ENCODE assay signal across 8 cellular contexts in genomic region chr6:41713161-41713649, GRCh38. TPM values are rescaled to one million over a fixed set of nuclear protein-coding genes. Genes with fewer than 3 reads are reported as not detected.
DNase-seq lines count a peak whose midpoint lies in the region; ATAC-seq lines count a peak whose summit lies in the region.

No MANE protein-coding gene starts in this region.

- H3K36me3 Mint-ChIP-seq in activated T-cell treated with anti-CD3 and anti-CD28 coated beads, Interleukin-2, amount 50 U/mL, for 24 hours (ENCODE audit: low read depth) = no peaks in the 10 kb centered on the region
- peaks cover 3% of the 10 kb centered on the region for H3K36me3 Mint-ChIP-seq in activated T-cell treated with anti-CD3 and anti-CD28 coated beads, Interleukin-2, amount 50 U/mL, for 4 hours (ENCODE audit: insufficient read depth)
- H3K36me3 Mint-ChIP-seq in activated T-helper 2 cell treated with anti-CD3 and anti-CD28 coated beads, Interferon-gamma antibody, Interleukin-2, Interleukin-4, amounts not matched to agents 10 μg/mL and 5 μg/mL and 100 μg/mL, durations not matched to agents 14 hours and 24 hours and 36 hours (ENCODE audit: low read depth) = no peaks in the 10 kb centered on the region

- no peaks in the 10 kb centered on the region for H3K27me3 Mint-ChIP-seq in activated T-cell treated with anti-CD3 and anti-CD28 coated beads, Interleukin-2, amount 50 U/mL, for 24 hours
- H3K27me3 Mint-ChIP-seq in activated T-cell treated with anti-CD3 and anti-CD28 coated beads, Interleukin-2, amount 50 U/mL, for 4 hours (ENCODE audit: low read depth) = no peaks in the 10 kb centered on the region
- no peaks in the 10 kb centered on the region for H3K27me3 Mint-ChIP-seq in activated T-helper 2 cell treated with anti-CD3 and anti-CD28 coated beads, Interferon-gamma antibody, Interleukin-2, Interleukin-4, amounts not matched to agents 10 μg/mL and 5 μg/mL and 100 μg/mL, durations not matched to agents 14 hours and 24 hours and 36 hours (ENCODE audit: low read depth)

- H3K9me3 Mint-ChIP-seq in activated T-cell treated with anti-CD3 and anti-CD28 coated beads, Interleukin-2, amount 50 U/mL, for 24 hours = no peaks in the 10 kb centered on the region
- no peaks in the 10 kb centered on the region for H3K9me3 Mint-ChIP-seq in activated T-cell treated with anti-CD3 and anti-CD28 coated beads, Interleukin-2, amount 50 U/mL, for 4 hours
- H3K9me3 Mint-ChIP-seq in activated T-helper 2 cell treated with anti-CD3 and anti-CD28 coated beads, Interferon-gamma antibody, Interleukin-2, Interleukin-4, amounts not matched to agents 10 μg/mL and 5 μg/mL and 100 μg/mL, durations not matched to agents 14 hours and 24 hours and 36 hours = no peaks in the 10 kb centered on the region

- H3K4me3 Mint-ChIP-seq in activated T-cell treated with anti-CD3 and anti-CD28 coated beads, Interleukin-2, amount 50 U/mL, for 24 hours = no peak overlapping the region
- H3K4me3 Mint-ChIP-seq in activated T-cell treated with anti-CD3 and anti-CD28 coated beads, Interleukin-2, amount 50 U/mL, for 4 hours = no peak overlapping the region
- H3K4me3 Mint-ChIP-seq in activated T-helper 2 cell treated with anti-CD3 and anti-CD28 coated beads, Interferon-gamma antibody, Interleukin-2, Interleukin-4, amounts not matched to agents 10 μg/mL and 5 μg/mL and 100 μg/mL, durations not matched to agents 14 hours and 24 hours and 36 hours (ENCODE audit: low read depth) = no peak overlapping the region

- H3K27ac ChIP-seq in substantia nigra (ENCODE audit: low read depth, low read length, poor library complexity, severe bottlenecking) = peak overlapping the region; percentile 100

- H3K27ac Mint-ChIP-seq in activated T-cell treated with anti-CD3 and anti-CD28 coated beads, Interleukin-2, amount 50 U/mL, for 24 hours = peak overlapping the region; percentile 47
- H3K27ac Mint-ChIP-seq in activated T-helper 2 cell treated with anti-CD3 and anti-CD28 coated beads, Interferon-gamma antibody, Interleukin-2, Interleukin-4, amounts not matched to agents 10 μg/mL and 5 μg/mL and 100 μg/mL, durations not matched to agents 14 hours and 24 hours and 36 hours = no peak overlapping the region

- no peak for ATAC-seq in activated T-cell treated with anti-CD3 and anti-CD28 coated beads, Interleukin-2, amount 50 U/mL, for 4 hours
- peak; percentile 70 for ATAC-seq in left ventricle myocardium superior
- ATAC-seq in HG03342 (IDR thresholded peaks at IDR 0.05; ENCODE audit: unreplicated experiment) = no peak

- intact Hi-C loops in left ventricle myocardium superior (cut with micrococcal nuclease) = no loop called here
- intact Hi-C loops in activated T-helper 2 cell treated with anti-CD3 and anti-CD28 coated beads, Interferon-gamma antibody, Interleukin-2, Interleukin-4, amounts not matched to agents 10 μg/mL and 5 μg/mL and 100 μg/mL, durations not matched to agents 14 hours and 24 hours and 36 hours (cut with micrococcal nuclease) = no loop called here

- H3K4me1 Mint-ChIP-seq in activated T-cell treated with anti-CD3 and anti-CD28 coated beads, Interleukin-2, amount 50 U/mL, for 24 hours (ENCODE audit: low read depth) = peaks cover 35% of the 10 kb centered on the region
- H3K4me1 Mint-ChIP-seq in activated T-cell treated with anti-CD3 and anti-CD28 coated beads, Interleukin-2, amount 50 U/mL, for 4 hours (ENCODE audit: low read depth) = peaks cover 31% of the 10 kb centered on the region
- H3K4me1 Mint-ChIP-seq in activated T-helper 2 cell treated with anti-CD3 and anti-CD28 coated beads, Interferon-gamma antibody, Interleukin-2, Interleukin-4, amounts not matched to agents 10 μg/mL and 5 μg/mL and 100 μg/mL, durations not matched to agents 14 hours and 24 hours and 36 hours (ENCODE audit: low read depth) = peaks cover 14% of the 10 kb centered on the region

- no peak for DNase-seq in activated T-cell treated with anti-CD3 and anti-CD28 coated beads, Interleukin-2, amount 50 U/mL, for 24 hours
- DNase-seq in activated T-cell treated with anti-CD3 and anti-CD28 coated beads, Interleukin-2, amount 50 U/mL, for 4 hours = no peak
- DNase-seq in RPMI7951 (ENCODE audit: low read depth) = peak; percentile 95
- peak; percentile 81 for DNase-seq in left ventricle myocardium superior
- peak in 44 of 49 donors; percentile 51 to 95 (median 74) for DNase-seq in substantia nigra (lab: John Stamatoyannopoulos, UW)
- DNase-seq in activated T-helper 2 cell treated with anti-CD3 and anti-CD28 coated beads, Interferon-gamma antibody, Interleukin-2, Interleukin-4, amounts not matched to agents 10 μg/mL and 5 μg/mL and 100 μg/mL, durations not matched to agents 14 hours and 24 hours and 36 hours (ENCODE audit: low spot score) = no peak
- DNase-seq in central memory CD4-positive, alpha-beta T cell = no peak

RNA-seq across cellular contexts. Expression of gene TFEB, which starts 22.2 kb away (rescaled TPM):
- total RNA-seq in activated T-cell treated with anti-CD3 and anti-CD28 coated beads, Interleukin-2, amount 50 U/mL, for 4 hours = 10 to 100 TPM in 2 of 3 donors, 1 to 10 TPM in 1; 7.6 to 15.4 (median 10.8) TPM
- total RNA-seq in RPMI7951 (2014; rRNA removed; shearing (Covaris generic)) = 11.7 and 11.8 TPM in 2 replicates
- total RNA-seq in left ventricle myocardium superior = 50.9 TPM
- 11.2 and 13.4 TPM in 2 replicates for total RNA-seq in activated T-helper 2 cell treated with anti-CD3 and anti-CD28 coated beads, Interferon-gamma antibody, Interleukin-2, Interleukin-4, amounts not matched to agents 10 μg/mL and 5 μg/mL and 100 μg/mL, durations not matched to agents 14 hours and 24 hours and 36 hours

RNA-seq across cellular contexts. Expression of gene PGC, which starts 34.0 kb away (rescaled TPM):
- total RNA-seq in activated T-cell treated with anti-CD3 and anti-CD28 coated beads, Interleukin-2, amount 50 U/mL, for 4 hours = under 1 TPM; 0.14 to 0.38 (median 0.24) TPM
- total RNA-seq in RPMI7951 (2014; rRNA removed; shearing (Covaris generic)) = not detected in 2 replicates
- not detected for total RNA-seq in left ventricle myocardium superior
- not detected in 2 replicates for total RNA-seq in activated T-helper 2 cell treated with anti-CD3 and anti-CD28 coated beads, Interferon-gamma antibody, Interleukin-2, Interleukin-4, amounts not matched to agents 10 μg/mL and 5 μg/mL and 100 μg/mL, durations not matched to agents 14 hours and 24 hours and 36 hours

Comparison
In these comparisons a context has a peak if more than half of its experiments do, and no peak if none do; other contexts are left out.
1. DNase-seq: peak in RPMI7951 (single experiment), left ventricle myocardium superior (single experiment) and substantia nigra (44 of 49); none in activated T-cell treated with anti-CD3 and anti-CD28 coated beads, Interleukin-2, amount 50 U/mL, for 24 hours (single experiment), activated T-cell treated with anti-CD3 and anti-CD28 coated beads, Interleukin-2, amount 50 U/mL, for 4 hours (single experiment), activated T-helper 2 cell treated with anti-CD3 and anti-CD28 coated beads, Interferon-gamma antibody, Interleukin-2, Interleukin-4, amounts not matched to agents 10 μg/mL and 5 μg/mL and 100 μg/mL, durations not matched to agents 14 hours and 24 hours and 36 hours (single experiment) and central memory CD4-positive, alpha-beta T cell (single experiment).